Comparison of ENCODE assay signal across 26 cellular contexts in genomic region chr9:99336531-99336930, GRCh38.
DNase-seq lines count a peak whose midpoint lies in the region; ATAC-seq, FAIRE-seq and TF ChIP-seq lines count a peak whose summit lies in the region.
"Had no signal": no experiment of that assay in that cellular context is flagged by ENCODE, and none has a peak within 500 bp of the region (broad histone marks: within the 10 kb centered on the region; RNA-seq: fewer than 3 reads in every experiment).

No MANE protein-coding gene starts in this region.

- peak overlapping the region; percentile 41 for H3K4me2 ChIP-seq in PC-9
- H3K4me2 ChIP-seq in HepG2 (ENCODE audit: low read depth, low read length) = no peak overlapping the region

- no TSS peak for BruUV-seq in PC-9 (replicated peaks; lab: Mats Ljungman, UMichigan)
- no TSS peak for BruUV-seq in HepG2 (replicated peaks; lab: Mats Ljungman, UMichigan)

- no peak for TF ChIP-seq RAD21 in HepG2 (CRISPR knock-in tag; IDR thresholded peaks at IDR 0.05)

- H3K9ac ChIP-seq in HepG2 (ENCODE audit: insufficient read depth, low read depth, low read length) = no peak overlapping the region

- H3F3A ChIP-seq in PC-9 (ENCODE audit: insufficient read depth, low read depth) = no peaks in the 10 kb centered on the region

- no peaks in the 10 kb centered on the region for H4K20me1 ChIP-seq in PC-9 (ENCODE audit: insufficient read depth)
- H4K20me1 ChIP-seq in HepG2 (ENCODE audit: insufficient read depth, low read length) = no peaks in the 10 kb centered on the region

- TF ChIP-seq EP300 in upper lobe of left lung (IDR thresholded peaks at IDR 0.05) (no peak), HepG2 (IDR thresholded peaks at IDR 0.05; ENCODE audit: low read depth in 2 of 2, low read length in 2 of 2) (no peak), HepG2 (CRISPR knock-in tag; IDR thresholded peaks at IDR 0.05; ENCODE audit: borderline replicate concordance) (no peak)

- intact Hi-C loops in PC-9 (cut with micrococcal nuclease; ENCODE audit: unreplicated experiment) = no loop called here
- intact Hi-C loops in HepG2 (cut with micrococcal nuclease; ENCODE audit: unreplicated experiment) = no loop called here

- H3K4me1 ChIP-seq in PC-9 (replicated peaks; ENCODE audit: insufficient read depth) = peaks cover 14% of the 10 kb centered on the region
- H3K4me1 ChIP-seq in upper lobe of left lung = no peaks in the 10 kb centered on the region
- H3K4me1 ChIP-seq in HepG2 (ENCODE audit: insufficient read depth, low read length) = no peaks in the 10 kb centered on the region

- H3K79me2 ChIP-seq in PC-9 (ENCODE audit: low read depth) (no peaks in the 10 kb centered on the region), HepG2 (ENCODE audit: insufficient read depth, low read length) (no peaks in the 10 kb centered on the region)

- H3K36me3 ChIP-seq in PC-9 (ENCODE audit: low read depth) = no peaks in the 10 kb centered on the region
- H3K36me3 ChIP-seq in upper lobe of left lung = no peaks in the 10 kb centered on the region
- H3K36me3 ChIP-seq in HepG2 (replicated peaks in 1 of 2; ENCODE audit: control insufficient read depth in 1 of 2, insufficient read depth in 2 of 2, low read length in 2 of 2) = no peaks in the 10 kb centered on the region

- H3K27me3 ChIP-seq in PC-9 (ENCODE audit: insufficient read depth, low read depth) (no peaks in the 10 kb centered on the region), upper lobe of left lung (no peaks in the 10 kb centered on the region), HepG2 (ENCODE audit: control insufficient read depth in 1 of 2, insufficient read depth in 2 of 2, low read length in 2 of 2) (peaks cover 0 to 8% of the 10 kb centered on the region in 2 experiments; a peak in 1 of 5 replicates)

- TF ChIP-seq CTCF in PC-9 (conservative IDR thresholded peaks at IDR 0.05) = no peak
- no peak for TF ChIP-seq CTCF in upper lobe of left lung (IDR thresholded peaks at IDR 0.05)
- no peak for TF ChIP-seq CTCF in HepG2 (CRISPR knock-in tag; IDR thresholded peaks at IDR 0.05)

- POLR2A ChIA-PET in PC-9 (lab: Charles Lee; ENCODE audit: unreplicated experiment) (no interaction called here), HepG2 (lab: Yijun Ruan, JAX) (no interaction called here)

- no peak overlapping the region for H2AFZ ChIP-seq in PC-9
- no peak overlapping the region for H2AFZ ChIP-seq in HepG2 (ENCODE audit: low read length)

- H3K4me3 ChIP-seq in PC-9 (no peak overlapping the region), upper lobe of left lung (no peak overlapping the region), HepG2 (replicated peaks in 1 of 3; ENCODE audit: insufficient read depth in 1 of 3, low read depth in 2 of 3, low read length in 3 of 3) (no peak overlapping the region)
- H3K4me3 ChIP-seq: GM12878, SK-N-MC had no signal

- 89 to 93% methylated on average over 1 of the region's 1 CpG for WGBS in upper lobe of left lung, 2 donors
- WGBS in HepG2 (ENCODE audit: low lambda C conversion rate) = 0% methylated on average over 1 of the region's 1 CpG

- H3K27ac ChIP-seq in PC-9 = no peak overlapping the region
- H3K27ac ChIP-seq in upper lobe of left lung = no peak overlapping the region
- no peak overlapping the region for H3K27ac ChIP-seq in HepG2 (ENCODE audit: extremely low read length, insufficient read depth, low read length)
- H3K27ac ChIP-seq: C4-2B, HL-60, SK-N-MC had no signal

- ATAC-seq in upper lobe of left lung (ENCODE audit: low FRiP score in 2 of 2) (no peak), HepG2 (no peak)
- ATAC-seq: T-helper 17 cell had no signal

- H3K9me3 ChIP-seq in PC-9 (ENCODE audit: insufficient read depth, low read depth) = no peaks in the 10 kb centered on the region
- H3K9me3 ChIP-seq in upper lobe of left lung = no peaks in the 10 kb centered on the region
- no peaks in the 10 kb centered on the region for H3K9me3 ChIP-seq in HepG2 (ENCODE audit: low read length)

- CTCF ChIA-PET in PC-9 (lab: Charles Lee) (no interaction called here), HepG2 (lab: Yijun Ruan, JAX; ENCODE audit: low intra/inter-chr PET ratio, low total read pairs) (no interaction called here)

- in situ Hi-C loops in HepG2 (cut with HindIII; ENCODE audit: extremely low pct_ligation_motif_present, low pct_unique_long_range_greater_than_20kb) = no loop called here

- FAIRE-seq in HepG2 (lab: Jason Lieb, UNC) = no peak
- FAIRE-seq: A204.1, D721Med, GM12878 had no signal

- peak; percentile 46 for DNase-seq in NCI-H748 (lab: John Stamatoyannopoulos, UW; ENCODE audit: unreplicated experiment)
- DNase-seq in NCI-H748 treated with DMSO at 0.1 percent for 48 hours (lab: John Stamatoyannopoulos, UW) = no peak
- DNase-seq in NCI-H1417 (lab: John Stamatoyannopoulos, UW) = peak in 2 of 3 experiments; percentile 26 to 76
- DNase-seq in PC-9 = peak in 1 of 2 experiments; percentile 67
- peak; percentile 6 for DNase-seq in myocyte (ENCODE audit: low read depth)
- no peak for DNase-seq in superior temporal gyrus (ENCODE audit: extremely low spot score)
- no peak for DNase-seq in upper lobe of left lung
- no peak for DNase-seq in HepG2 (ENCODE audit: low spot score)
- DNase-seq: CD8-positive, alpha-beta memory T cell; DMS79; GOT3; HCEC 1CT; KBM-7; NCI-H2029 treated with DMSO at 0.1 percent for 48 hours; NCI-H446; NCI-H526 treated with DMSO at 0.1 percent for 48 hours; OCI-M1; SHP77 treated with DMSO at 0.1 percent for 48 hours; SW 1271; T-helper 17 cell had no signal

- TF ChIP-seq POLR2A in upper lobe of left lung (IDR thresholded peaks at IDR 0.05) = no peak
- TF ChIP-seq POLR2A in HepG2 (IDR thresholded peaks at IDR 0.05; ENCODE audit: insufficient read depth in 1 of 2, low read depth in 2 of 2, low read length in 2 of 2) = no peak

- no peaks in the 10 kb centered on the region for H3K9me2 ChIP-seq in PC-9 (ENCODE audit: insufficient read depth)

TF ChIP-seq in HepG2, 621 proteins besides CTCF, POLR2A, EP300 and RAD21:
- TF ChIP-seq SNAI1 (CRISPR knock-in tag; IDR thresholded peaks at IDR 0.05; ENCODE audit: borderline replicate concordance) (no peak), BATF2 (CRISPR knock-in tag; IDR thresholded peaks at IDR 0.05) (no peak), HES4 (CRISPR knock-in tag; IDR thresholded peaks at IDR 0.05; ENCODE audit: borderline replicate concordance) (no peak), PRMT3 (CRISPR knock-in tag; IDR thresholded peaks at IDR 0.05; ENCODE audit: borderline replicate concordance, low read depth) (no peak)

Comparison
In these comparisons a context has a peak if more than half of its experiments do, and no peak if none do; other contexts are left out.
1. DNase-seq: peak in NCI-H748 (single experiment), NCI-H1417 (2 of 3) and myocyte (single experiment); none in NCI-H748 treated with DMSO at 0.1 percent for 48 hours (single experiment), superior temporal gyrus (single experiment), upper lobe of left lung (0 of 2) and HepG2 (single experiment).